Comparison of ENCODE assay signal across 18 cellular contexts in the genomic region with DNA sequence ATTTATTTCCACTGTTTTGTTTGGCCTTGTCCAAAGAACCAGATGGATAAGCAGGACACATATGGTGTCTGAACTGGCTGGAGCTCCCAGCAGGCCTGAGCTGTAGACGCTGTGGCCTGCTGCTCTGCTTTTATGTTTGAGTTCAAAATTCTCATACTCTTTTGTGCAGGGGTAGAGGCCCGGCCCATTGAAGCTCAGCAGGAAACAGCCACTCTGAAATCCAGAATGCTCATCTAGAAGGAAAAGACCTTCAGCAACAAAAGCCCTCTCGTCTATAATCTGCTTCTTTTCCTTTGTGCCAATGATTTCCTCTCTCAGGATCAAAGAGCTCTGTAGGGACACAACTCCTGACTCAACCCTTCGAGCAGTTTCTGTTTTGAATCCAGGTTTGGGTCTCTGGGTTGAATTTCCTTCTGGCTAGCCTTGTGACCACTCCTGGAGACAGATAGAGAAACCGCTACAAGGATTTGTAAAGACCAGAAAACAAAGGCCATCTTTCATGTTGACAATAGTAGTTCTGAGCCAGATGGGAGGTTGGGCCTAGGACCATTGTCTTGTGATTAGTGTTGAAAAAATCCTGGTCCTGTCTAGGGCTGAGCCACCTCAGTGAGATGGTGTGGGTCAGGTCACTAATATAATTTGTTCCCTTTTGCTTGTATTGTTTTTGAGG.
DNase-seq lines count a peak whose midpoint lies in the region; ATAC-seq and TF ChIP-seq lines count a peak whose summit lies in the region.
"Had no signal": no experiment of that assay in that cellular context is flagged by ENCODE, and none has a peak within 500 bp of the region (broad histone marks: within the 10 kb centered on the region; RNA-seq: fewer than 3 reads in every experiment).

No MANE protein-coding gene starts in this region.

- H3K56ac ChIP-seq in IMR-90 (ENCODE audit: extremely low read depth, insufficient read depth, low read length) = no peak overlapping the region

- H3K4me3 ChIP-seq in IMR-90 (ENCODE audit: insufficient read depth, low read depth, low read length) (no peak overlapping the region), gastroesophageal sphincter (no peak overlapping the region), aorta (ENCODE audit: low read length in 2 of 2) (no peak overlapping the region)
- H3K4me3 ChIP-seq: SK-N-MC had no signal

- H3K18ac ChIP-seq in IMR-90 (ENCODE audit: low read depth, low read length) = peak overlapping the region; percentile 24; the same call in 1 of the 2 replicates

- H3K36me3 ChIP-seq in IMR-90 (ENCODE audit: control insufficient read depth, insufficient read depth, low read length) (no peaks in the 10 kb centered on the region), gastroesophageal sphincter (no peaks in the 10 kb centered on the region), aorta (ENCODE audit: control insufficient read depth in 1 of 2, insufficient read depth in 2 of 2, low read length in 1 of 2) (no peaks in the 10 kb centered on the region)
- H3K36me3 ChIP-seq: brain microvascular endothelial cell had no signal

- H2BK120ac ChIP-seq in IMR-90 (ENCODE audit: low read depth, low read length) = peak overlapping the region; percentile 66; the same call in 1 of the 2 replicates

- no peak overlapping the region for H3K4me2 ChIP-seq in IMR-90 (ENCODE audit: low read depth, low read length)

- no peak overlapping the region for H3K27ac ChIP-seq in IMR-90 (ENCODE audit: insufficient read depth, low read length)
- H3K27ac ChIP-seq in gastroesophageal sphincter = no peak overlapping the region
- H3K27ac ChIP-seq in aorta (ENCODE audit: low read depth in 1 of 2, low read length in 2 of 2) = no peak overlapping the region
- H3K27ac ChIP-seq: brain microvascular endothelial cell, SK-N-MC had no signal

- H3K9me3 Mint-ChIP-seq in natural killer cell = peaks cover 0 to 3% of the 10 kb centered on the region in 2 donors
- H3K9me3 Mint-ChIP-seq in chondrocyte (ENCODE audit: low read depth) = no peaks in the 10 kb centered on the region
- H3K9me3 Mint-ChIP-seq: activated CD4-positive, alpha-beta T cell treated with anti-CD3 and anti-CD28 coated beads, Interleukin-2, amount 10 ng/mL, durations not matched to agents 24 days and 14 days; activated naive CD4-positive, alpha-beta T cell treated with anti-CD3 and anti-CD28 coated beads for 36 hours; CD8-positive, alpha-beta memory T cell had no signal

- H3K4me1 Mint-ChIP-seq in natural killer cell = no peaks in the 10 kb centered on the region
- H3K4me1 Mint-ChIP-seq in chondrocyte (ENCODE audit: low read depth) = peaks cover 34% of the 10 kb centered on the region
- H3K4me1 Mint-ChIP-seq: activated CD4-positive, alpha-beta T cell treated with anti-CD3 and anti-CD28 coated beads, Interleukin-2, amount 10 ng/mL, durations not matched to agents 24 days and 14 days; CD8-positive, alpha-beta memory T cell had no signal

- DNase-seq in COLO829 (ENCODE audit: low spot score) = peak; percentile 70
- no peak for DNase-seq in IMR-90
- peak; percentile 74 for DNase-seq in cerebellum (ENCODE audit: low spot score)
- peak; percentile 22 for DNase-seq in medulla oblongata (ENCODE audit: extremely low spot score)
- DNase-seq in natural killer cell = no peak
- no peak for DNase-seq in chondrocyte (ENCODE audit: low spot score)
- DNase-seq in aorta = no peak
- DNase-seq: activated CD4-positive, alpha-beta T cell treated with anti-CD3 and anti-CD28 coated beads, Interleukin-2, amount 10 ng/mL, durations not matched to agents 24 days and 14 days; activated naive CD4-positive, alpha-beta T cell treated with anti-CD3 and anti-CD28 coated beads for 36 hours; brain microvascular endothelial cell; CD8-positive, alpha-beta memory T cell; effector memory CD4-positive, alpha-beta T cell; left cardiac atrium; NCI-H146; NCI-H226; stimulated activated CD4-positive, alpha-beta T cell treated with anti-CD3 and anti-CD28 coated beads, Interleukin-4, amount 100 ng/mL, for 1 hour had no signal

- TF ChIP-seq CTCF in IMR-90 (conservative IDR thresholded peaks at IDR 0.05; ENCODE audit: low read depth, low read length) (no peak), natural killer cell (IDR thresholded peaks at IDR 0.05) (no peak), chondrocyte (IDR thresholded peaks at IDR 0.05) (no peak), gastroesophageal sphincter (IDR thresholded peaks at IDR 0.05) (no peak)

- CTCF ChIA-PET in IMR-90 (lab: Yijun Ruan, JAX) = interaction anchor here (0.6 kb wide), 1 partner anchor 96 kb away, joined by 3 read pairs; no protein-coding TSS in a partner anchor

- peak overlapping the region; percentile 3; the same call in 1 of the 2 replicates for H3K4ac ChIP-seq in IMR-90 (ENCODE audit: low read depth, low read length)

- H3K27me3 Mint-ChIP-seq in natural killer cell (ENCODE audit: low read depth in 2 of 2) (no peaks in the 10 kb centered on the region), chondrocyte (ENCODE audit: low read depth) (no peaks in the 10 kb centered on the region)
- H3K27me3 Mint-ChIP-seq: activated CD4-positive, alpha-beta T cell treated with anti-CD3 and anti-CD28 coated beads, Interleukin-2, amount 10 ng/mL, durations not matched to agents 24 days and 14 days; CD8-positive, alpha-beta memory T cell had no signal

- H3K36me3 Mint-ChIP-seq in natural killer cell (no peaks in the 10 kb centered on the region), chondrocyte (ENCODE audit: low read depth) (no peaks in the 10 kb centered on the region)

- H4K8ac ChIP-seq in IMR-90 (ENCODE audit: low read depth in 2 of 2, low read length in 2 of 2) = peak overlapping the region in 1 of 2 experiments; percentile 39; a peak in 1 of 4 replicates

- dilution Hi-C loops in IMR-90 (cut with HindIII; ENCODE audit: low sequenced_read_pairs, unreplicated experiment) = no loop called here

- no peak overlapping the region; the same call in 2 of the 3 replicates for H2BK15ac ChIP-seq in IMR-90 (ENCODE audit: low read depth, low read length)

- H2BK5ac ChIP-seq in IMR-90 (ENCODE audit: low read depth, low read length, poor library complexity, severe bottlenecking) = no peak overlapping the region

- H3K27ac Mint-ChIP-seq in natural killer cell = no peak overlapping the region
- no peak overlapping the region for H3K27ac Mint-ChIP-seq in chondrocyte (ENCODE audit: unreplicated experiment)
- H3K27ac Mint-ChIP-seq: activated CD4-positive, alpha-beta T cell treated with anti-CD3 and anti-CD28 coated beads, Interleukin-2, amount 10 ng/mL, durations not matched to agents 24 days and 14 days; activated naive CD4-positive, alpha-beta T cell treated with anti-CD3 and anti-CD28 coated beads for 36 hours; CD8-positive, alpha-beta memory T cell had no signal

- H3K9me1 ChIP-seq in IMR-90 (ENCODE audit: insufficient read depth, low read length) = peaks cover 8% of the 10 kb centered on the region

- in situ Hi-C loops in IMR-90 (cut with MboI; ENCODE audit: low sequenced_read_pairs) = no loop called here

- 83% methylated on average over 2 of the region's 5 CpGs; no CpG with 5 or more reads in 1 of the 2 experiments for WGBS in IMR-90 (ENCODE audit: extremely low coverage in 2 of 2, insufficient read length in 1 of 2), 2 experiments
- WGBS in gastroesophageal sphincter (ENCODE audit: low coverage in 1 of 2), 2 donors = 60 to 79% methylated on average over 3 to 4 of the region's 5 CpGs
- WGBS in aorta, 2 donors = 36 to 43% methylated on average over 5 of the region's 5 CpGs

- peak overlapping the region; percentile 50 for H2BK20ac ChIP-seq in IMR-90 (ENCODE audit: low read depth, low read length)

- H3K9me3 ChIP-seq in IMR-90 (ENCODE audit: control insufficient read depth, insufficient read depth, low read length) (no peaks in the 10 kb centered on the region), gastroesophageal sphincter (no peaks in the 10 kb centered on the region), aorta (ENCODE audit: control insufficient read depth, low read length) (no peaks in the 10 kb centered on the region)

- POLR2A ChIA-PET in IMR-90 (lab: Charles Lee; ENCODE audit: unreplicated experiment) = no interaction called here

- H2AFZ ChIP-seq in IMR-90 (replicated peaks; ENCODE audit: low read length, poor library complexity) = peak overlapping the region; percentile 67

- no peak overlapping the region; the same call in 1 of the 2 replicates for H4K91ac ChIP-seq in IMR-90 (ENCODE audit: insufficient read depth, low read depth, low read length)

- no peaks in the 10 kb centered on the region for H3K79me1 ChIP-seq in IMR-90 (ENCODE audit: low read depth in 1 of 2, low read length in 2 of 2)

- TF ChIP-seq RAD21 in IMR-90 (IDR thresholded peaks at IDR 0.05; ENCODE audit: low read length) = no peak

- no peaks in the 10 kb centered on the region for H3K27me3 ChIP-seq in IMR-90 (ENCODE audit: control insufficient read depth, insufficient read depth, low read length)
- no peaks in the 10 kb centered on the region for H3K27me3 ChIP-seq in gastroesophageal sphincter
- H3K27me3 ChIP-seq in aorta (ENCODE audit: control insufficient read depth in 1 of 2, insufficient read depth in 2 of 2, low read length in 1 of 2) = peaks cover 0 to 1% of the 10 kb centered on the region in 2 donors
- H3K27me3 ChIP-seq: brain microvascular endothelial cell had no signal

- 0 out of 2 replicates have a peak overlapping the region, but pooled peaks have one; percentile 46 for H3K14ac ChIP-seq in IMR-90 (replicated peaks; ENCODE audit: low read depth, low read length)

- peaks cover 12% of the 10 kb centered on the region for H3K4me1 ChIP-seq in IMR-90 (ENCODE audit: control insufficient read depth, insufficient read depth, low read length)
- H3K4me1 ChIP-seq in gastroesophageal sphincter = peaks cover 0 to 5% (median 0%) of the 10 kb centered on the region in 3 donors
- H3K4me1 ChIP-seq in aorta (ENCODE audit: control insufficient read depth in 1 of 2, insufficient read depth in 2 of 2, low read length in 2 of 2) = peaks cover 0 to 3% of the 10 kb centered on the region in 2 donors

- H4K20me1 ChIP-seq in IMR-90 (ENCODE audit: insufficient read depth, low read length) = no peaks in the 10 kb centered on the region

- H2AK9ac ChIP-seq in IMR-90 (replicated peaks; ENCODE audit: low read depth, low read length, poor library complexity) = peak overlapping the region; percentile 6

- ATAC-seq in IMR-90 (ENCODE audit: low read depth) = no peak
- ATAC-seq in natural killer cell = no peak
- no peak for ATAC-seq in gastroesophageal sphincter
- no peak for ATAC-seq in aorta (ENCODE audit: low FRiP score)

- H3K4me3 Mint-ChIP-seq in natural killer cell = no peak overlapping the region
- H3K4me3 Mint-ChIP-seq in chondrocyte (ENCODE audit: unreplicated experiment) = no peak overlapping the region
- H3K4me3 Mint-ChIP-seq: activated CD4-positive, alpha-beta T cell treated with anti-CD3 and anti-CD28 coated beads, Interleukin-2, amount 10 ng/mL, durations not matched to agents 24 days and 14 days; activated naive CD4-positive, alpha-beta T cell treated with anti-CD3 and anti-CD28 coated beads for 36 hours; CD8-positive, alpha-beta memory T cell had no signal

- no peak for TF ChIP-seq EP300 in gastroesophageal sphincter (IDR thresholded peaks at IDR 0.05)

- intact Hi-C loops in IMR-90 (cut with micrococcal nuclease) (no loop called here), natural killer cell (cut with micrococcal nuclease) (no loop called here), aorta (cut with DNase I) (no loop called here)

- H2AK5ac ChIP-seq in IMR-90 (ENCODE audit: low read depth, low read length) = no peak overlapping the region

- peak overlapping the region; percentile 48; the same call in 1 of the 2 replicates for H4K5ac ChIP-seq in IMR-90 (ENCODE audit: low read depth, low read length)

- H3K9ac ChIP-seq in IMR-90 (ENCODE audit: low read depth, low read length) = no peak overlapping the region

- BruUV-seq in IMR-90 (replicated peaks; lab: Mats Ljungman, UMichigan) = no TSS peak

- H3K23ac ChIP-seq in IMR-90 (ENCODE audit: low read depth, low read length) = no peak overlapping the region

- no peak for TF ChIP-seq POLR2A in IMR-90 (IDR thresholded peaks at IDR 0.05; ENCODE audit: low read depth, low read length)
- no peak for TF ChIP-seq POLR2A in gastroesophageal sphincter (IDR thresholded peaks at IDR 0.05)

Comparison
In these comparisons a context has a peak if more than half of its experiments do, and no peak if none do; other contexts are left out.
1. DNase-seq: peak in COLO829 (single experiment), cerebellum (single experiment) and medulla oblongata (single experiment); none in IMR-90 (single experiment), natural killer cell (single experiment), chondrocyte (single experiment) and aorta (0 of 2).